Comparison of ENCODE assay signal across 9 cellular contexts in the genomic region with DNA sequence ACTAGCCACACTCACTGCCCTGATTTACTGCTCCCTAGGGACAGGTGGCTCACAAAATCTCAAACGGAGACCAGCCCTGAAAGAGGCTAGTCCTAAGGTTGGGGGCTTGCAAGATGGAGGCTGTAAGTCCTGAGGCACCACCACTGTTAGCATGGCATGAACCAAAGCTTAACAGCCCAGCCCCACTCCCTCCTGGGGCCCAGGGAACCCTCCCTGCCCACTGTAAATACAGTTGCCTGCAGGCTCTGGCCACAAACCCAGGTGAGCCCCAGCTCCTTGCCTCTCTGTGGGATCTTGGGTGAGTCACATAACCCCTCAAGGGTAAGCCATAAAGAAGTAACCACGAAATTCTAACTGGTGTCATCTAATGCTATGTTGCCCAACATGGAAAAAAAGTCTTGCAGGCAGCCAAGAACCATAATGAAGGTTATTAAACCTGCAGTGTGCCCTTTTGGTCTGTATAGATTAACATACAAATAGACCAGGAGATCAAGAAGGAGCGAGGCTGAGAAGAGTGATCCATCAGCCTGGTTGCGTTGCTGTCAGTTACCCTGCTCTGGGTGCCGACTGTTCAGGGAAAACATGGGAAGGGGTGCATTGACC.
DNase-seq lines count a peak whose midpoint lies in the region; ATAC-seq and TF ChIP-seq lines count a peak whose summit lies in the region.
"Had no signal": no experiment of that assay in that cellular context is flagged by ENCODE, and none has a peak within 500 bp of the region (broad histone marks: within the 10 kb centered on the region; RNA-seq: fewer than 3 reads in every experiment).

No MANE protein-coding gene starts in this region.

- in situ Hi-C loops in astrocyte of the spinal cord (cut with HindIII; ENCODE audit: low sequenced_read_pairs) = no loop called here

- no peak for TF ChIP-seq CTCF in astrocyte of the spinal cord (IDR thresholded peaks at IDR 0.05; ENCODE audit: low read depth, low read length)

- peak; percentile 49 for DNase-seq in HCEC 1CT
- DNase-seq in T follicular helper cell (ENCODE audit: low read depth) = peak; percentile 31
- DNase-seq in astrocyte of the spinal cord (ENCODE audit: low read depth, low spot score) = peak; percentile 78
- peak; percentile 17 to 19 for DNase-seq in stimulated activated CD4-positive, alpha-beta T cell treated with anti-CD3 and anti-CD28 coated beads, Interleukin-15, amount 100 ng/mL, for 1 hour (ENCODE audit: low read depth in 1 of 2, low spot score in 1 of 2)
- DNase-seq in NCI-H1105 (lab: John Stamatoyannopoulos, UW) = no peak
- no peak for DNase-seq in amygdala (lab: John Stamatoyannopoulos, UW)

- ATAC-seq in HG03439 (IDR thresholded peaks at IDR 0.05; ENCODE audit: unreplicated experiment) (no peak), GM19452 (IDR thresholded peaks at IDR 0.05; ENCODE audit: unreplicated experiment) (no peak)
- ATAC-seq: K562 had no signal

- H3K4me3 ChIP-seq in astrocyte of the spinal cord (ENCODE audit: low read depth, low read length) = no peak overlapping the region
- H3K4me3 ChIP-seq: K562 had no signal

Comparison
In these comparisons a context has a peak if more than half of its experiments do, and no peak if none do; other contexts are left out.
1. DNase-seq: peak in HCEC 1CT (single experiment), T follicular helper cell (single experiment), astrocyte of the spinal cord (single experiment) and stimulated activated CD4-positive, alpha-beta T cell treated with anti-CD3 and anti-CD28 coated beads, Interleukin-15, amount 100 ng/mL, for 1 hour (2 of 2); none in NCI-H1105 (single experiment) and amygdala (0 of 56).